In genomic region chr5:96765043-96765442, GRCh38 we compare ENCODE assay signal across 29 cellular contexts. TPM values are rescaled to one million over a fixed set of nuclear protein-coding genes. Genes with fewer than 3 reads are reported as not detected.
DNase-seq lines count a peak whose midpoint lies in the region; ATAC-seq and TF ChIP-seq lines count a peak whose summit lies in the region.
"Had no signal": no experiment of that assay in that cellular context is flagged by ENCODE, and none has a peak within 500 bp of the region (broad histone marks: within the 10 kb centered on the region; RNA-seq: fewer than 3 reads in every experiment).

No MANE protein-coding gene starts in this region.

- H4K20me1 ChIP-seq in PC-3 (ENCODE audit: low read length) (no peaks in the 10 kb centered on the region), PC-9 (ENCODE audit: insufficient read depth) (no peaks in the 10 kb centered on the region)

- H3K79me2 ChIP-seq in PC-3 (ENCODE audit: low read length) (no peaks in the 10 kb centered on the region), PC-9 (ENCODE audit: low read depth) (no peaks in the 10 kb centered on the region)
- H3K79me2 ChIP-seq: hepatocyte had no signal

- peaks cover 12% of the 10 kb centered on the region for H3K4me1 Mint-ChIP-seq in CD8-positive, alpha-beta T cell (ENCODE audit: low read depth)
- H3K4me1 Mint-ChIP-seq in natural killer cell treated with Interleukin-12 subunit alpha and Interleukin-12 subunit beta and Interleukin-15 and Interleukin-18, amount 100 ng/mL, for 72 hours (ENCODE audit: low read depth in 2 of 2): peaks cover 5 to 7% of the 10 kb centered on the region in 2 donors
- peaks cover 9% of the 10 kb centered on the region for H3K4me1 Mint-ChIP-seq in WTC11

- no peaks in the 10 kb centered on the region for H3K4me1 ChIP-seq in CD8-positive, alpha-beta T cell (ENCODE audit: insufficient read depth, low read length)
- H3K4me1 ChIP-seq in PC-3 (ENCODE audit: insufficient read depth, low read length) (peaks cover 25% of the 10 kb centered on the region), PC-9 (replicated peaks; ENCODE audit: insufficient read depth) (no peaks in the 10 kb centered on the region)
- H3K4me1 ChIP-seq: Caco-2, gastroesophageal sphincter, prostate gland had no signal

- peak overlapping the region; percentile 78 for H3K27ac Mint-ChIP-seq in CD8-positive, alpha-beta T cell
- H3K27ac Mint-ChIP-seq in natural killer cell treated with Interleukin-12 subunit alpha and Interleukin-12 subunit beta and Interleukin-15 and Interleukin-18, amount 100 ng/mL, for 72 hours: peak overlapping the region; percentile 32 to 38
- no peak overlapping the region for H3K27ac Mint-ChIP-seq in WTC11

- H3K9me2 ChIP-seq in PC-3 (replicated peaks; ENCODE audit: low read length) (no peaks in the 10 kb centered on the region), PC-9 (ENCODE audit: insufficient read depth) (no peaks in the 10 kb centered on the region)

- H2AFZ ChIP-seq in PC-3 (ENCODE audit: low read length) (no peak overlapping the region), PC-9 (no peak overlapping the region)
- H2AFZ ChIP-seq: hepatocyte had no signal

- peaks cover 79% of the 10 kb centered on the region for H3K36me3 Mint-ChIP-seq in CD8-positive, alpha-beta T cell
- H3K36me3 Mint-ChIP-seq in natural killer cell treated with Interleukin-12 subunit alpha and Interleukin-12 subunit beta and Interleukin-15 and Interleukin-18, amount 100 ng/mL, for 72 hours: peaks cover 24% of the 10 kb centered on the region
- peaks cover 17% of the 10 kb centered on the region for H3K36me3 Mint-ChIP-seq in WTC11

- H3K9me3 Mint-ChIP-seq in CD8-positive, alpha-beta T cell: no peaks in the 10 kb centered on the region
- H3K9me3 Mint-ChIP-seq in natural killer cell treated with Interleukin-12 subunit alpha and Interleukin-12 subunit beta and Interleukin-15 and Interleukin-18, amount 100 ng/mL, for 72 hours: no peaks in the 10 kb centered on the region
- no peaks in the 10 kb centered on the region for H3K9me3 Mint-ChIP-seq in WTC11
- H3K9me3 Mint-ChIP-seq: H9 had no signal

- intact Hi-C loops in CD8-positive, alpha-beta T cell (cut with DNase I, micrococcal nuclease): loop anchor here in 1 of 2 experiments (5.0 kb wide), 1 partner anchor 257 kb away; no protein-coding TSS in a partner anchor
- intact Hi-C loops in PC-3 (cut with micrococcal nuclease): loop anchor here (2.0 kb wide), 2 partner anchors 16 to 42 kb away; partner anchors contain the start of gene ERAP1
- intact Hi-C loops in PC-9 (cut with micrococcal nuclease; ENCODE audit: unreplicated experiment): no loop called here

- no peaks in the 10 kb centered on the region for H3K27me3 Mint-ChIP-seq in CD8-positive, alpha-beta T cell (ENCODE audit: low read depth)
- no peaks in the 10 kb centered on the region for H3K27me3 Mint-ChIP-seq in natural killer cell treated with Interleukin-12 subunit alpha and Interleukin-12 subunit beta and Interleukin-15 and Interleukin-18, amount 100 ng/mL, for 72 hours
- H3K27me3 Mint-ChIP-seq in WTC11 (ENCODE audit: low read depth): no peaks in the 10 kb centered on the region

- H3K27me3 ChIP-seq in CD8-positive, alpha-beta T cell (ENCODE audit: insufficient read depth, low read length): no peaks in the 10 kb centered on the region
- H3K27me3 ChIP-seq in PC-3 (ENCODE audit: low read length): no peaks in the 10 kb centered on the region
- H3K27me3 ChIP-seq in PC-9 (ENCODE audit: insufficient read depth, low read depth): no peaks in the 10 kb centered on the region
- H3K27me3 ChIP-seq: gastroesophageal sphincter, hepatocyte had no signal

- TF ChIP-seq CTCF in CD8-positive, alpha-beta T cell (IDR thresholded peaks at IDR 0.05): no peak
- no peak for TF ChIP-seq CTCF in PC-3 (conservative IDR thresholded peaks at IDR 0.05; ENCODE audit: low read depth, low read length)
- TF ChIP-seq CTCF in WTC11 (IDR thresholded peaks at IDR 0.05): no peak
- no peak for TF ChIP-seq CTCF in PC-9 (conservative IDR thresholded peaks at IDR 0.05)

- DNase-seq in CD8-positive, alpha-beta T cell: no peak
- no peak for DNase-seq in PC-3
- no peak for DNase-seq in natural killer cell treated with Interleukin-12 subunit alpha and Interleukin-12 subunit beta and Interleukin-15 and Interleukin-18, amount 100 ng/mL, for 72 hours (ENCODE audit: low spot score)
- no peak for DNase-seq in cerebellar cortex (ENCODE audit: low spot score)
- no peak for DNase-seq in WTC11 (ENCODE audit: low spot score)
- no peak for DNase-seq in PC-9
- DNase-seq: activated CD8-positive, alpha-beta memory T cell treated with anti-CD3 and anti-CD28 coated beads for 24 hours; activated gamma-delta T cell; Caco-2; central memory CD4-positive, alpha-beta T cell; dermis blood vessel endothelial cell; DND-41; GF-D8; H9; left ventricle myocardium superior; NCI-H1417 treated with DMSO at 0.1 percent for 48 hours; NCI-H2081 treated with DMSO at 0.1 percent for 48 hours; NCI-H2227 treated with DMSO at 0.1 percent for 48 hours; nucleus accumbens; Right ventricle myocardium superior; stimulated activated CD4-positive, alpha-beta T cell treated with anti-CD3 and anti-CD28 coated beads, Interleukin-4, amount 100 ng/mL, for 4 hours; substantia nigra; trophoblast cell had no signal

- H3K4me3 ChIP-seq in CD8-positive, alpha-beta T cell (ENCODE audit: low read depth, low read length): no peak overlapping the region
- H3K4me3 ChIP-seq in PC-3 (ENCODE audit: low read length) (no peak overlapping the region), PC-9 (no peak overlapping the region)
- H3K4me3 ChIP-seq: gastroesophageal sphincter, hepatocyte, prostate gland had no signal

- H3K9ac ChIP-seq in PC-3 (ENCODE audit: low read length): no peak overlapping the region

- H3F3A ChIP-seq in PC-3 (ENCODE audit: low read length, unreplicated experiment) (no peaks in the 10 kb centered on the region), PC-9 (ENCODE audit: insufficient read depth, low read depth) (peaks cover 6% of the 10 kb centered on the region; the same call in 1 of the 2 replicates)

- POLR2A ChIA-PET in CD8-positive, alpha-beta T cell (lab: Charles Lee): no interaction called here
- POLR2A ChIA-PET in PC-3 (lab: Charles Lee; ENCODE audit: unreplicated experiment): no interaction called here
- POLR2A ChIA-PET in WTC11 (lab: Charles Lee): no interaction called here
- POLR2A ChIA-PET in PC-9 (lab: Charles Lee; ENCODE audit: unreplicated experiment): no interaction called here

- BruUV-seq in PC-3 (replicated peaks; lab: Mats Ljungman, UMichigan): no TSS peak
- BruUV-seq in PC-9 (replicated peaks; lab: Mats Ljungman, UMichigan): no TSS peak

- no peak overlapping the region for H3K27ac ChIP-seq in CD8-positive, alpha-beta T cell (ENCODE audit: low read depth, low read length)
- H3K27ac ChIP-seq in PC-3 (ENCODE audit: low read length) (no peak overlapping the region), PC-9 (no peak overlapping the region)
- H3K27ac ChIP-seq: gastroesophageal sphincter, hepatocyte, prostate gland had no signal

- no peaks in the 10 kb centered on the region for H3K9me3 ChIP-seq in CD8-positive, alpha-beta T cell (ENCODE audit: low read length)
- H3K9me3 ChIP-seq in PC-3 (ENCODE audit: low read length): no peaks in the 10 kb centered on the region
- H3K9me3 ChIP-seq in PC-9 (ENCODE audit: insufficient read depth, low read depth): no peaks in the 10 kb centered on the region
- H3K9me3 ChIP-seq: Caco-2, gastroesophageal sphincter, prostate gland had no signal

- H3K4me2 ChIP-seq in PC-3 (ENCODE audit: low read length) (no peak overlapping the region), PC-9 (no peak overlapping the region)
- H3K4me2 ChIP-seq: hepatocyte had no signal

- H3K36me3 ChIP-seq in CD8-positive, alpha-beta T cell (ENCODE audit: insufficient read depth, low read length): peaks cover 41% of the 10 kb centered on the region
- H3K36me3 ChIP-seq in PC-3 (ENCODE audit: low read depth, low read length): peaks cover 32% of the 10 kb centered on the region; the same call in 1 of the 2 replicates
- H3K36me3 ChIP-seq in PC-9 (ENCODE audit: low read depth): peaks cover 50% of the 10 kb centered on the region

- no peak overlapping the region for H3K4me3 Mint-ChIP-seq in CD8-positive, alpha-beta T cell
- no peak overlapping the region for H3K4me3 Mint-ChIP-seq in natural killer cell treated with Interleukin-12 subunit alpha and Interleukin-12 subunit beta and Interleukin-15 and Interleukin-18, amount 100 ng/mL, for 72 hours
- no peak overlapping the region for H3K4me3 Mint-ChIP-seq in WTC11
- H3K4me3 Mint-ChIP-seq: H9 had no signal

- ATAC-seq in CD8-positive, alpha-beta T cell: no peak
- peak; percentile 25; the same call in 1 of the 2 replicates for ATAC-seq in PC-3
- ATAC-seq in esophagus mucosa: peak; percentile 37
- ATAC-seq in natural killer cell treated with Interleukin-12 subunit alpha and Interleukin-12 subunit beta and Interleukin-15 and Interleukin-18, amount 100 ng/mL, for 72 hours: no peak
- no peak for ATAC-seq in HG03025 (IDR thresholded peaks at IDR 0.05; ENCODE audit: low FRiP score, unreplicated experiment)
- ATAC-seq in WTC11: no peak
- ATAC-seq: gastroesophageal sphincter, left ventricle myocardium superior, Panc1 had no signal

- CTCF ChIA-PET in CD8-positive, alpha-beta T cell (lab: Charles Lee): interaction anchor here (5.1 kb wide), 1 partner anchor 398 kb away, joined by 37 read pairs; no protein-coding TSS in a partner anchor
- CTCF ChIA-PET in PC-3 (lab: Charles Lee) (interaction anchor here (0.6 to 1.2 kb wide), 2 partner anchors 13 to 390 kb away, joined by 3 read pairs; no protein-coding TSS in a partner anchor), WTC11 (lab: Charles Lee) (interaction anchor here (0.9 kb wide), 1 partner anchor 377 kb away, joined by 3 read pairs; the partner anchor contains the start of gene LIX1), PC-9 (lab: Charles Lee) (no interaction called here)

TF ChIP-seq in WTC11, 78 proteins besides CTCF, POLR2A, EP300 and RAD21:
- TF ChIP-seq ZNF396 (CRISPR knock-in tag; IDR thresholded peaks at IDR 0.05; ENCODE audit: borderline replicate concordance) (no peak), TCF7 (CRISPR knock-in tag; IDR thresholded peaks at IDR 0.05; ENCODE audit: low read depth) (no peak)

RNA-seq across cellular contexts. Expression of gene ERAP1, which starts 42.7 kb away (rescaled TPM):
- total RNA-seq in CD8-positive, alpha-beta T cell: 10 to 100 TPM; 45.4 to 47.7 TPM
- total RNA-seq in PC-3 (2014; rRNA removed) (20.8 and 21.1 TPM in 2 replicates), esophagus mucosa (20.7 TPM), WTC11 (2021) (10.6 to 13.9 TPM (median 11.7 TPM) in 3 replicates), PC-9 (2021) (8.4 and 15.8 TPM in 2 replicates)
- 100 to 1,000 TPM; 113 to 138 TPM for total RNA-seq in natural killer cell treated with Interleukin-12 subunit alpha and Interleukin-12 subunit beta and Interleukin-15 and Interleukin-18, amount 100 ng/mL, for 72 hours

Comparison
In these comparisons a context has a peak if more than half of its experiments do, and no peak if none do; other contexts are left out.
1. ATAC-seq: peak in PC-3 (single experiment) and esophagus mucosa (single experiment); none in CD8-positive, alpha-beta T cell (single experiment), natural killer cell treated with Interleukin-12 subunit alpha and Interleukin-12 subunit beta and Interleukin-15 and Interleukin-18, amount 100 ng/mL, for 72 hours (0 of 2), HG03025 (single experiment) and WTC11 (single experiment).